ENCODE assay signal across 13 cellular contexts in genomic region chr3:109927161-109927560, GRCh38.
DNase-seq lines count a peak whose midpoint lies in the region; ATAC-seq and TF ChIP-seq lines count a peak whose summit lies in the region.
"Had no signal": no experiment of that assay in that cellular context is flagged by ENCODE, and none has a peak within 500 bp of the region (broad histone marks: within the 10 kb centered on the region; RNA-seq: fewer than 3 reads in every experiment).

No MANE protein-coding gene starts in this region.

- H3K36me3 ChIP-seq in sigmoid colon (no peaks in the 10 kb centered on the region), upper lobe of left lung (no peaks in the 10 kb centered on the region)

- no peak overlapping the region for H3K4me3 ChIP-seq in NB4 (ENCODE audit: low read depth, low read length)
- H3K4me3 ChIP-seq in epithelial cell of proximal tubule (ENCODE audit: low read depth, low read length), result no peak overlapping the region
- no peak overlapping the region for H3K4me3 ChIP-seq in sigmoid colon
- H3K4me3 ChIP-seq in upper lobe of left lung, result no peak overlapping the region

- ATAC-seq in activated T-cell treated with anti-CD3 and anti-CD28 coated beads, Interleukin-2, amount 50 U/mL, for 72 hours (replicated peaks in 1 of 2), result peak; percentile 77 to 92
- no peak for ATAC-seq in upper lobe of left lung (ENCODE audit: low FRiP score in 2 of 2)
- ATAC-seq: left lobe of liver had no signal

- TF ChIP-seq EP300 in sigmoid colon (IDR thresholded peaks at IDR 0.05) (no peak), upper lobe of left lung (IDR thresholded peaks at IDR 0.05) (no peak)

- no peak overlapping the region for H3K4me3 Mint-ChIP-seq in activated T-cell treated with anti-CD3 and anti-CD28 coated beads, Interleukin-2, amount 50 U/mL, for 72 hours
- H3K4me3 Mint-ChIP-seq in activated T-cell treated with anti-CD3 and anti-CD28 coated beads, Interleukin-2, amount 50 U/mL, for 24 hours, result no peak overlapping the region
- H3K4me3 Mint-ChIP-seq: activated naive CD8-positive, alpha-beta T cell treated with anti-CD3 and anti-CD28 coated beads, Interleukin-2, amount 10 ng/mL, durations not matched to agents 7 days and 5 days; CD4-positive, CD25-positive, alpha-beta regulatory T cell had no signal

- intact Hi-C loops in sigmoid colon (cut with DNase I), result no loop called here

- no peaks in the 10 kb centered on the region for H3K36me3 Mint-ChIP-seq in activated T-cell treated with anti-CD3 and anti-CD28 coated beads, Interleukin-2, amount 50 U/mL, for 72 hours (ENCODE audit: insufficient read depth in 2 of 2)
- H3K36me3 Mint-ChIP-seq in activated T-cell treated with anti-CD3 and anti-CD28 coated beads, Interleukin-2, amount 50 U/mL, for 24 hours (ENCODE audit: low read depth), result no peaks in the 10 kb centered on the region
- H3K36me3 Mint-ChIP-seq: activated naive CD8-positive, alpha-beta T cell treated with anti-CD3 and anti-CD28 coated beads, Interleukin-2, amount 10 ng/mL, durations not matched to agents 7 days and 5 days; CD4-positive, CD25-positive, alpha-beta regulatory T cell had no signal

- WGBS in sigmoid colon, 2 donors, result 89 to 96% methylated on average over 2 of the region's 2 CpGs
- 66 to 87% methylated on average over 2 of the region's 2 CpGs for WGBS in upper lobe of left lung, 2 donors

- DNase-seq in activated T-cell treated with anti-CD3 and anti-CD28 coated beads, Interleukin-2, amount 50 U/mL, for 72 hours, result peak; percentile 1
- no peak for DNase-seq in activated T-cell treated with anti-CD3 and anti-CD28 coated beads, Interleukin-2, amount 50 U/mL, for 24 hours
- DNase-seq in NB4 (ENCODE audit: low read depth) (peak; percentile 3), epithelial cell of proximal tubule (ENCODE audit: low read depth) (peak; percentile 98), smooth muscle cell of the brain vasculature (ENCODE audit: low read depth, low spot score) (peak; percentile 76), T-helper 2 cell (no peak), sigmoid colon (no peak), upper lobe of left lung (no peak)
- DNase-seq: activated naive CD8-positive, alpha-beta T cell treated with anti-CD3 and anti-CD28 coated beads, Interleukin-2, amount 10 ng/mL, durations not matched to agents 7 days and 5 days; CD4-positive, CD25-positive, alpha-beta regulatory T cell; SHP77 treated with DMSO at 0.1 percent for 48 hours had no signal

- no peak for TF ChIP-seq CTCF in NB4 (IDR thresholded peaks at IDR 0.05; ENCODE audit: low read depth, low read length)
- TF ChIP-seq CTCF in epithelial cell of proximal tubule (conservative IDR thresholded peaks at IDR 0.05; ENCODE audit: low read depth, low read length), result no peak
- TF ChIP-seq CTCF in sigmoid colon (IDR thresholded peaks at IDR 0.05), result no peak
- no peak for TF ChIP-seq CTCF in upper lobe of left lung (IDR thresholded peaks at IDR 0.05)

- TF ChIP-seq POLR2A in NB4 (IDR thresholded peaks at IDR 0.05; ENCODE audit: extremely low read depth, insufficient read length) (no peak), sigmoid colon (IDR thresholded peaks at IDR 0.05) (no peak), upper lobe of left lung (IDR thresholded peaks at IDR 0.05) (no peak)

- peak overlapping the region; percentile 38 for H3K27ac Mint-ChIP-seq in activated T-cell treated with anti-CD3 and anti-CD28 coated beads, Interleukin-2, amount 50 U/mL, for 72 hours
- H3K27ac Mint-ChIP-seq in activated T-cell treated with anti-CD3 and anti-CD28 coated beads, Interleukin-2, amount 50 U/mL, for 24 hours, result no peak overlapping the region
- H3K27ac Mint-ChIP-seq: activated naive CD8-positive, alpha-beta T cell treated with anti-CD3 and anti-CD28 coated beads, Interleukin-2, amount 10 ng/mL, durations not matched to agents 7 days and 5 days; CD4-positive, CD25-positive, alpha-beta regulatory T cell had no signal

- H3K9me3 Mint-ChIP-seq in activated T-cell treated with anti-CD3 and anti-CD28 coated beads, Interleukin-2, amount 50 U/mL, for 72 hours, result no peaks in the 10 kb centered on the region
- no peaks in the 10 kb centered on the region for H3K9me3 Mint-ChIP-seq in activated T-cell treated with anti-CD3 and anti-CD28 coated beads, Interleukin-2, amount 50 U/mL, for 24 hours
- H3K9me3 Mint-ChIP-seq: CD4-positive, CD25-positive, alpha-beta regulatory T cell had no signal

- H3K4me1 ChIP-seq in sigmoid colon, result no peaks in the 10 kb centered on the region
- H3K4me1 ChIP-seq in upper lobe of left lung, result no peaks in the 10 kb centered on the region

- H3K4me1 Mint-ChIP-seq in activated T-cell treated with anti-CD3 and anti-CD28 coated beads, Interleukin-2, amount 50 U/mL, for 72 hours (ENCODE audit: low read depth), result peaks cover 8% of the 10 kb centered on the region
- peaks cover 17% of the 10 kb centered on the region for H3K4me1 Mint-ChIP-seq in activated T-cell treated with anti-CD3 and anti-CD28 coated beads, Interleukin-2, amount 50 U/mL, for 24 hours (ENCODE audit: low read depth)
- H3K4me1 Mint-ChIP-seq: activated naive CD8-positive, alpha-beta T cell treated with anti-CD3 and anti-CD28 coated beads, Interleukin-2, amount 10 ng/mL, durations not matched to agents 7 days and 5 days had no signal

- H3K27ac ChIP-seq in sigmoid colon (no peak overlapping the region), upper lobe of left lung (no peak overlapping the region)
- H3K27ac ChIP-seq: KMS-11 had no signal

- H3K27me3 ChIP-seq in sigmoid colon, result no peaks in the 10 kb centered on the region
- no peaks in the 10 kb centered on the region for H3K27me3 ChIP-seq in upper lobe of left lung

- no peaks in the 10 kb centered on the region for H3K27me3 Mint-ChIP-seq in activated T-cell treated with anti-CD3 and anti-CD28 coated beads, Interleukin-2, amount 50 U/mL, for 72 hours (ENCODE audit: low read depth)
- no peaks in the 10 kb centered on the region for H3K27me3 Mint-ChIP-seq in activated T-cell treated with anti-CD3 and anti-CD28 coated beads, Interleukin-2, amount 50 U/mL, for 24 hours
- H3K27me3 Mint-ChIP-seq: CD4-positive, CD25-positive, alpha-beta regulatory T cell had no signal

- no peaks in the 10 kb centered on the region for H3K9me3 ChIP-seq in sigmoid colon
- H3K9me3 ChIP-seq in upper lobe of left lung, result no peaks in the 10 kb centered on the region

Comparison
In these comparisons a context has a peak if more than half of its experiments do, and no peak if none do; other contexts are left out.
1. DNase-seq: peak in activated T-cell treated with anti-CD3 and anti-CD28 coated beads, Interleukin-2, amount 50 U/mL, for 72 hours (2 of 2), NB4 (single experiment), epithelial cell of proximal tubule (single experiment) and smooth muscle cell of the brain vasculature (single experiment); none in activated T-cell treated with anti-CD3 and anti-CD28 coated beads, Interleukin-2, amount 50 U/mL, for 24 hours (single experiment), T-helper 2 cell (0 of 5), sigmoid colon (single experiment) and upper lobe of left lung (0 of 2).
2. ATAC-seq: peak in activated T-cell treated with anti-CD3 and anti-CD28 coated beads, Interleukin-2, amount 50 U/mL, for 72 hours (2 of 2); none in upper lobe of left lung (0 of 2).